Comparison of ENCODE assay signal across 7 cellular contexts in genomic region chr11:121591405-121592033, GRCh38.
DNase-seq lines count a peak whose midpoint lies in the region; ATAC-seq and TF ChIP-seq lines count a peak whose summit lies in the region.

No MANE protein-coding gene starts in this region.

- no peaks in the 10 kb centered on the region for H3K27me3 ChIP-seq in neutrophil

- H3K4me1 Mint-ChIP-seq in activated T-helper 17 cell treated with anti-CD3 and anti-CD28 coated beads, Interleukin-2, amount 50 U/mL, for 72 hours, result peaks cover 10% of the 10 kb centered on the region

- H3K9me3 ChIP-seq in neutrophil, result peaks cover 18% of the 10 kb centered on the region

- H3K27ac ChIP-seq in neutrophil (peak overlapping the region; percentile 67), temporal lobe (ENCODE audit: low read depth, low read length) (peak overlapping the region; percentile 54)

- peaks cover 0 to 17% of the 10 kb centered on the region in 2 experiments for H3K4me1 ChIP-seq in neutrophil (ENCODE audit: control insufficient read depth in 1 of 2, insufficient read depth in 1 of 2, low read depth in 1 of 2, low read length in 1 of 2)

- no peaks in the 10 kb centered on the region for H3K27me3 Mint-ChIP-seq in activated T-helper 17 cell treated with anti-CD3 and anti-CD28 coated beads, Interleukin-2, amount 50 U/mL, for 72 hours

- H3K4me3 ChIP-seq in GM12875 (ENCODE audit: low read depth, low read length) (peak overlapping the region; percentile 41), fibroblast of pulmonary artery (replicated peaks; ENCODE audit: low read depth, low read length) (no peak overlapping the region), neutrophil (ENCODE audit: low read depth in 1 of 2, low read length in 1 of 2) (no peak overlapping the region)

- DNase-seq in Kasumi-1 (lab: John Stamatoyannopoulos, UW) (peak; percentile 77 to 85), RPMI8226 (peak; percentile 70), fibroblast of pulmonary artery (ENCODE audit: low read depth) (peak; percentile 86)

- peaks cover 98% of the 10 kb centered on the region for H3K36me3 Mint-ChIP-seq in activated T-helper 17 cell treated with anti-CD3 and anti-CD28 coated beads, Interleukin-2, amount 50 U/mL, for 72 hours (ENCODE audit: low read depth)

- H3K36me3 ChIP-seq in neutrophil, result peaks cover 100% of the 10 kb centered on the region

- TF ChIP-seq CTCF in GM12875 (IDR thresholded peaks at IDR 0.05; ENCODE audit: borderline replicate concordance, insufficient read depth, low read depth, low read length) (peak; percentile 66), fibroblast of pulmonary artery (IDR thresholded peaks at IDR 0.05; ENCODE audit: low read length, missing control alignments) (peak; percentile 89), neutrophil (IDR thresholded peaks at IDR 0.05) (peak; percentile 66)

- peak overlapping the region; percentile 30 for H3K4me3 Mint-ChIP-seq in activated T-helper 17 cell treated with anti-CD3 and anti-CD28 coated beads, Interleukin-2, amount 50 U/mL, for 72 hours

- H3K27ac Mint-ChIP-seq in activated T-helper 17 cell treated with anti-CD3 and anti-CD28 coated beads, Interleukin-2, amount 50 U/mL, for 72 hours, result no peak overlapping the region

- no peaks in the 10 kb centered on the region for H3K9me3 Mint-ChIP-seq in activated T-helper 17 cell treated with anti-CD3 and anti-CD28 coated beads, Interleukin-2, amount 50 U/mL, for 72 hours

- ATAC-seq in activated T-helper 17 cell treated with anti-CD3 and anti-CD28 coated beads, Interleukin-2, amount 50 U/mL, for 72 hours (replicated peaks), result peak; percentile 59
